Comparison of ENCODE assay signal across 20 cellular contexts in the genomic region with DNA sequence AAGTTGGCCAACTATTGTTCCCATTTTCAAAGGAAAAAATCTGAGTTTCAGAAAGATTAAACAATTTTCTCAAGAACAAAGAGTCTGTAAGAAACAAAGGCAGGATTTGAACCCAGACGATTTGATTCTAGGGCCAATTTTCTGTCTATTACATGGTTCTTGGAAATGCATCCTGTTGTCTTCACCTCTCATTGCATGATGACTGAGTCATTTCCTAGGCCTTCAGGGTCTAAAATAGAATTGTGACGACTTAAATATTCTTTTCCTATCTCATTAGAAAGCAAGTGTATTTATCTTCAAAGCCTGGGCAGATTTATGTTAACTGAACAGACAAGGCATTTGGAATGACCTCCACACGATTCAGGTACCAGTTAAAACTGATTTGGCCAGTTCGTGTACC.
A peak's percentile ranks its signal among the peaks of the same experiment; 100 is the strongest.
DNase-seq lines count a peak whose midpoint lies in the region; ATAC-seq, FAIRE-seq and TF ChIP-seq lines count a peak whose summit lies in the region.
"Had no signal": no experiment of that assay in that cellular context is flagged by ENCODE, and none has a peak within 500 bp of the region (broad histone marks: within the 10 kb centered on the region; RNA-seq: fewer than 3 reads in every experiment).

No MANE protein-coding gene starts in this region.

- H4K20me1 ChIP-seq in astrocyte (ENCODE audit: insufficient read depth, low read length) (no peaks in the 10 kb centered on the region), keratinocyte (ENCODE audit: control insufficient read depth, extremely low read depth, insufficient read depth, low read length) (no peaks in the 10 kb centered on the region)

- intact Hi-C loops in heart right ventricle (cut with DNase I) (no loop called here), body of pancreas (cut with DNase I) (no loop called here)

- H3K27me3 ChIP-seq in astrocyte (ENCODE audit: insufficient read depth, low read length) (no peaks in the 10 kb centered on the region), keratinocyte (ENCODE audit: control insufficient read depth, extremely low read depth, insufficient read depth, low read length) (no peaks in the 10 kb centered on the region), heart right ventricle (peaks cover 0 to 9% (median 0%) of the 10 kb centered on the region in 7 donors), body of pancreas (no peaks in the 10 kb centered on the region)

- H3K9me3 ChIP-seq in astrocyte (ENCODE audit: insufficient read depth, low read depth, low read length) (no peaks in the 10 kb centered on the region), keratinocyte (ENCODE audit: control insufficient read depth, low read depth, low read length) (no peaks in the 10 kb centered on the region), heart right ventricle (no peaks in the 10 kb centered on the region), body of pancreas (no peaks in the 10 kb centered on the region)

- WGBS in heart right ventricle, 2 donors, result 59 to 61% methylated on average over 4 of the region's 4 CpGs
- 58% methylated on average over 4 of the region's 4 CpGs for WGBS in body of pancreas, 2 donors

- H3K4me3 ChIP-seq in astrocyte (ENCODE audit: insufficient read depth, low read depth, low read length) (no peak overlapping the region), epithelial cell of esophagus (ENCODE audit: low read length) (no peak overlapping the region), keratinocyte (ENCODE audit: control insufficient read depth in 2 of 3, extremely low read depth in 1 of 3, insufficient read depth in 2 of 3, low read depth in 1 of 3, low read length in 3 of 3) (no peak overlapping the region), heart right ventricle (no peak overlapping the region), body of pancreas (no peak overlapping the region)
- H3K4me3 ChIP-seq: GM23248 had no signal

- no peak overlapping the region for H3K4me3 Mint-ChIP-seq in astrocyte (ENCODE audit: unreplicated experiment)
- H3K4me3 Mint-ChIP-seq: B cell; CD14-positive monocyte; CD8-positive, alpha-beta T cell had no signal

- H3K79me2 ChIP-seq in astrocyte (ENCODE audit: insufficient read depth, low read length) (no peaks in the 10 kb centered on the region), keratinocyte (ENCODE audit: control insufficient read depth, insufficient read depth, low read length) (no peaks in the 10 kb centered on the region)

- no peak for TF ChIP-seq CTCF in astrocyte (IDR thresholded peaks at IDR 0.05; ENCODE audit: insufficient read depth, low read depth, low read length)
- TF ChIP-seq CTCF in epithelial cell of esophagus (IDR thresholded peaks at IDR 0.05; ENCODE audit: insufficient read depth, low read depth, low read length, missing control alignments), result no peak
- no peak for TF ChIP-seq CTCF in keratinocyte (optimal IDR thresholded peaks at IDR 0.05 in 1 of 3, IDR thresholded peaks at IDR 0.05 in 1 of 3, conservative IDR thresholded peaks at IDR 0.05 in 1 of 3; ENCODE audit: extremely low read depth in 1 of 3, insufficient read depth in 2 of 3, low read length in 3 of 3)
- TF ChIP-seq CTCF in heart right ventricle (IDR thresholded peaks at IDR 0.05), result no peak
- no peak for TF ChIP-seq CTCF in body of pancreas (IDR thresholded peaks at IDR 0.05)

- H3K27ac ChIP-seq in astrocyte (ENCODE audit: low read depth, low read length), result no peak overlapping the region
- H3K27ac ChIP-seq in keratinocyte (ENCODE audit: control insufficient read depth, insufficient read depth, low read length), result no peak overlapping the region
- no peak overlapping the region for H3K27ac ChIP-seq in heart right ventricle
- no peak overlapping the region for H3K27ac ChIP-seq in body of pancreas
- H3K27ac ChIP-seq: GM23248 had no signal

- peak; percentile 39 for DNase-seq in HT1080 (ENCODE audit: low read depth)
- peak; percentile 20 for DNase-seq in astrocyte (ENCODE audit: low read depth)
- DNase-seq in epithelial cell of esophagus (ENCODE audit: low read depth), result peak; percentile 51
- no peak for DNase-seq in keratinocyte (ENCODE audit: low read depth, low spot score)
- DNase-seq in heart right ventricle, result no peak
- no peak for DNase-seq in body of pancreas
- DNase-seq in HCEC 1CT, result no peak
- DNase-seq: CD8-positive, alpha-beta T cell; COR-L47; DMS153; DMS79 treated with DMSO at 0.1 percent for 48 hours; EL; GM23248; H7 had no signal

- TF ChIP-seq POLR2A in body of pancreas (IDR thresholded peaks at IDR 0.05), result no peak

- H3K9me1 ChIP-seq in keratinocyte (ENCODE audit: control insufficient read depth, extremely low read depth, insufficient read depth, low read length), result no peaks in the 10 kb centered on the region

- H3K36me3 Mint-ChIP-seq in astrocyte (ENCODE audit: low read depth, unreplicated experiment), result no peaks in the 10 kb centered on the region
- H3K36me3 Mint-ChIP-seq: CD14-positive monocyte; CD8-positive, alpha-beta T cell had no signal

- FAIRE-seq in astrocyte (lab: Jason Lieb, UNC), result no peak
- peak; percentile 59 for FAIRE-seq in keratinocyte (lab: Jason Lieb, UNC)
- FAIRE-seq: A204.1, D721Med, G401.6, GM12891 had no signal

- H3K9me3 Mint-ChIP-seq in astrocyte (ENCODE audit: unreplicated experiment), result no peaks in the 10 kb centered on the region
- H3K9me3 Mint-ChIP-seq: CD8-positive, alpha-beta T cell had no signal

- H3K4me1 Mint-ChIP-seq in astrocyte (ENCODE audit: low read depth, unreplicated experiment), result peaks cover 7% of the 10 kb centered on the region
- H3K4me1 Mint-ChIP-seq: B cell, CD14-positive monocyte had no signal

- H3K4me1 ChIP-seq in astrocyte (ENCODE audit: insufficient read depth, low read length) (no peaks in the 10 kb centered on the region), keratinocyte (ENCODE audit: control insufficient read depth, extremely low read depth, insufficient read depth, low read length) (peaks cover 53% of the 10 kb centered on the region), heart right ventricle (no peaks in the 10 kb centered on the region), body of pancreas (no peaks in the 10 kb centered on the region)

- H2AFZ ChIP-seq in astrocyte (ENCODE audit: low read depth, low read length) (no peak overlapping the region), keratinocyte (ENCODE audit: control insufficient read depth, low read length) (no peak overlapping the region)
- H2AFZ ChIP-seq: GM23248 had no signal

- no peak overlapping the region for H3K4me2 ChIP-seq in astrocyte (ENCODE audit: low read length)
- H3K4me2 ChIP-seq in keratinocyte (ENCODE audit: control insufficient read depth, extremely low read depth, insufficient read depth, low read depth, low read length), result peak overlapping the region; percentile 16

- H3K36me3 ChIP-seq in astrocyte (ENCODE audit: insufficient read depth, low read length) (no peaks in the 10 kb centered on the region), keratinocyte (ENCODE audit: control insufficient read depth in 2 of 2, extremely low read depth in 1 of 2, insufficient read depth in 2 of 2, low read length in 2 of 2) (no peaks in the 10 kb centered on the region), heart right ventricle (no peaks in the 10 kb centered on the region), body of pancreas (replicated peaks in 1 of 2; ENCODE audit: insufficient read depth in 1 of 2, low read depth in 2 of 2) (no peaks in the 10 kb centered on the region)

- no peak overlapping the region for H3K9ac ChIP-seq in astrocyte (ENCODE audit: low read length)
- H3K9ac ChIP-seq in keratinocyte (ENCODE audit: control insufficient read depth, extremely low read depth, insufficient read depth, low read length), result no peak overlapping the region
- H3K9ac ChIP-seq: GM23248 had no signal

- no peak for ATAC-seq in heart right ventricle
- ATAC-seq in body of pancreas, result no peak
- ATAC-seq: CD8-positive, alpha-beta T cell had no signal

- dilution Hi-C loops in keratinocyte (cut with MboI; ENCODE audit: extremely low pct_ligation_motif_present, low sequenced_read_pairs), result no loop called here

- no peaks in the 10 kb centered on the region for H3K27me3 Mint-ChIP-seq in astrocyte (ENCODE audit: low read depth, unreplicated experiment)

- no peak overlapping the region for H3K27ac Mint-ChIP-seq in astrocyte (ENCODE audit: unreplicated experiment)
- H3K27ac Mint-ChIP-seq: B cell; CD14-positive monocyte; CD8-positive, alpha-beta T cell had no signal

Comparison
In these comparisons a context has a peak if more than half of its experiments do, and no peak if none do; other contexts are left out.
1. DNase-seq: peak in HT1080 (single experiment), astrocyte (single experiment) and epithelial cell of esophagus (single experiment); none in keratinocyte (single experiment), heart right ventricle (0 of 2), body of pancreas (0 of 4) and HCEC 1CT (single experiment).